In genomic region chr6:53795702-53796450, GRCh38 we compare ENCODE assay signal across 8 cellular contexts. TPM values are rescaled to one million over a fixed set of nuclear protein-coding genes. Genes with fewer than 3 reads are reported as not detected.
DNase-seq lines count a peak whose midpoint lies in the region; ATAC-seq and TF ChIP-seq lines count a peak whose summit lies in the region.

No MANE protein-coding gene starts in this region.

- intact Hi-C loops in body of pancreas (cut with DNase I), result no loop called here

- H3K27me3 ChIP-seq in body of pancreas (no peaks in the 10 kb centered on the region), skeletal muscle tissue (ENCODE audit: control insufficient read depth in 3 of 3, insufficient read depth in 3 of 3, low read length in 3 of 3) (peaks cover 0 to 43% (median 40%) of the 10 kb centered on the region in 3 donors)

- in situ Hi-C loops in G401 (cut with HindIII; ENCODE audit: low sequenced_read_pairs), result no loop called here

- DNase-seq in G401 (ENCODE audit: low spot score) (peak; percentile 27), NCI-H748 treated with DMSO at 0.1 percent for 48 hours (lab: John Stamatoyannopoulos, UW) (peak; percentile 59), body of pancreas (peak; percentile 51 to 67 (median 56)), iPS-NIHi7 (ENCODE audit: extremely low spot score) (peak; percentile 22), DMS153 treated with DMSO at 0.1 percent for 48 hours (lab: John Stamatoyannopoulos, UW; ENCODE audit: unreplicated experiment) (no peak)

- peak; percentile 23 for ATAC-seq in body of pancreas
- ATAC-seq in GM21360 (IDR thresholded peaks at IDR 0.05; ENCODE audit: unreplicated experiment), result no peak
- ATAC-seq in GM18870 (IDR thresholded peaks at IDR 0.05; ENCODE audit: unreplicated experiment), result no peak

- H3K4me1 ChIP-seq in body of pancreas, result peaks cover 29% of the 10 kb centered on the region
- peaks cover 25 to 26% (median 25%) of the 10 kb centered on the region in 3 donors for H3K4me1 ChIP-seq in skeletal muscle tissue (ENCODE audit: control insufficient read depth in 3 of 3, insufficient read depth in 3 of 3, low read length in 3 of 3)

- TF ChIP-seq POLR2A in body of pancreas (IDR thresholded peaks at IDR 0.05), result peak in 2 of 3 donors; percentile 53 to 55

- H3K36me3 ChIP-seq in body of pancreas (replicated peaks in 1 of 2; ENCODE audit: insufficient read depth in 1 of 2, low read depth in 2 of 2) (no peaks in the 10 kb centered on the region), skeletal muscle tissue (ENCODE audit: control insufficient read depth in 3 of 3, insufficient read depth in 3 of 3, low read length in 3 of 3) (no peaks in the 10 kb centered on the region)

- peak overlapping the region; percentile 14 to 73 (median 40) for H3K9ac ChIP-seq in skeletal muscle tissue (ENCODE audit: low read depth in 1 of 3, low read length in 3 of 3)

- H3K27ac ChIP-seq in body of pancreas (peak overlapping the region; percentile 73 to 91 (median 80)), skeletal muscle tissue (ENCODE audit: low read depth, low read length) (no peak overlapping the region)

- TF ChIP-seq CTCF in body of pancreas (IDR thresholded peaks at IDR 0.05), result no peak

- H3K9me3 ChIP-seq in body of pancreas (no peaks in the 10 kb centered on the region), skeletal muscle tissue (ENCODE audit: control insufficient read depth in 3 of 3, low read length in 3 of 3) (no peaks in the 10 kb centered on the region)

- peak overlapping the region; percentile 78 to 94 for H3K4me3 ChIP-seq in body of pancreas
- H3K4me3 ChIP-seq in skeletal muscle tissue (ENCODE audit: low read length in 3 of 3), result peak overlapping the region; percentile 73 to 85 (median 83)

- 2 to 8% methylated on average over 13 to 47 of the region's 47 CpGs for WGBS in body of pancreas, 2 donors

RNA-seq across cellular contexts. Expression of gene LRRC1, which starts 1.1 kb away (rescaled TPM):
- 7.4 and 8.6 TPM in 2 replicates for total RNA-seq in G401 (2014; rRNA removed; shearing (Covaris generic))
- total RNA-seq in body of pancreas, result 10 to 100 TPM; 13.2 to 17.1 TPM
- total RNA-seq in skeletal muscle tissue, result 3.7 TPM
